Comparison of ENCODE assay signal across 1 cellular context in the genomic region with DNA sequence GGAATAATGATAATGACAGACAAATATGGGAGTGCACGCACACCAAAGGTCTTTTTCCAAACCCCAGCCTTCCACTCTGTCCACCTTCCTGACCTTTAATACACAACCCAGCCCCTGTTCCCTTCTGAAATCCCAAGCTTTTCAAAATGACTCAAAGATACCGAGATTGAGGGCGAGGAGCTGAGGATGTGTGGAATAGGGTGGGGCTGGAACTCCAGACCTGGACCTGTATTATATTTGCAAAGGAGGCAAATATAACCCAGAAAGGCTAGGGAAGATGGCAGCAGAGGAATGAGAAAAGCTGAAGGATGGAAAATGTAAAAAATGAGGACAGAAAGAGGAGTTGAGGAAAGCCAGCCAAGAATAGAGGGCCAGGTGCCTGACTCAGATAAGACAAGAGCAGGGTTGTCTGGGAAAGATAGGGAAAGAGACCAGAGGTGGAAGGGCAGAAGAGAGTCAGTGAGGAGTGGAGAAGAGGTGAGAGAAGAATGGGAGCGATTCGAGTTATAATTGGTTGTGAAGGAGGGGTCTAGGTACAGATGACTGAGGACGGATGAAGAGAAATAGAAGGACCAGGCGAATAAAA.
A peak's percentile ranks its signal among the peaks of the same experiment; 100 is the strongest.
TF ChIP-seq lines count a peak whose summit lies in the region.

No MANE protein-coding gene starts in this region.

TF ChIP-seq in K562, 482 proteins besides CTCF, POLR2A, EP300 and RAD21 (continued from another document and continues in another):
- no peak for TF ChIP-seq ZNF584 (CRISPR knock-in tag; IDR thresholded peaks at IDR 0.05; ENCODE audit: low read depth)
- TF ChIP-seq, protein P1, sequence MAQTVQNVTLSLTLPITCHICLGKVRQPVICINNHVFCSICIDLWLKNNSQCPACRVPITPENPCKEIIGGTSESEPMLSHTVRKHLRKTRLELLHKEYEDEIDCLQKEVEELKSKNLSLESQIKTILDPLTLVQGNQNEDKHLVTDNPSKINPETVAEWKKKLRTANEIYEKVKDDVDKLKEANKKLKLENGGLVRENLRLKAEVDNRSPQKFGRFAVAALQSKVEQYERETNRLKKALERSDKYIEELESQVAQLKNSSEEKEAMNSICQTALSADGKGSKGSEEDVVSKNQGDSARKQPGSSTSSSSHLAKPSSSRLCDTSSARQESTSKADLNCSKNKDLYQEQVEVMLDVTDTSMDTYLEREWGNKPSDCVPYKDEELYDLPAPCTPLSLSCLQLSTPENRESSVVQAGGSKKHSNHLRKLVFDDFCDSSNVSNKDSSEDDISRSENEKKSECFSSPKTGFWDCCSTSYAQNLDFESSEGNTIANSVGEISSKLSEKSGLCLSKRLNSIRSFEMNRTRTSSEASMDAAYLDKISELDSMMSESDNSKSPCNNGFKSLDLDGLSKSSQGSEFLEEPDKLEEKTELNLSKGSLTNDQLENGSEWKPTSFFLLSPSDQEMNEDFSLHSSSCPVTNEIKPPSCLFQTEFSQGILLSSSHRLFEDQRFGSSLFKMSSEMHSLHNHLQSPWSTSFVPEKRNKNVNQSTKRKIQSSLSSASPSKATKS (CRISPR knock-in tag; IDR thresholded peaks at IDR 0.05): no peak
- no peak for TF ChIP-seq ZBED1 (IDR thresholded peaks at IDR 0.05)
- no peak; the same call in 1 of the 2 replicates for TF ChIP-seq ESRRA (IDR thresholded peaks at IDR 0.05; ENCODE audit: borderline replicate concordance, low read depth)
- TF ChIP-seq, protein P2, sequence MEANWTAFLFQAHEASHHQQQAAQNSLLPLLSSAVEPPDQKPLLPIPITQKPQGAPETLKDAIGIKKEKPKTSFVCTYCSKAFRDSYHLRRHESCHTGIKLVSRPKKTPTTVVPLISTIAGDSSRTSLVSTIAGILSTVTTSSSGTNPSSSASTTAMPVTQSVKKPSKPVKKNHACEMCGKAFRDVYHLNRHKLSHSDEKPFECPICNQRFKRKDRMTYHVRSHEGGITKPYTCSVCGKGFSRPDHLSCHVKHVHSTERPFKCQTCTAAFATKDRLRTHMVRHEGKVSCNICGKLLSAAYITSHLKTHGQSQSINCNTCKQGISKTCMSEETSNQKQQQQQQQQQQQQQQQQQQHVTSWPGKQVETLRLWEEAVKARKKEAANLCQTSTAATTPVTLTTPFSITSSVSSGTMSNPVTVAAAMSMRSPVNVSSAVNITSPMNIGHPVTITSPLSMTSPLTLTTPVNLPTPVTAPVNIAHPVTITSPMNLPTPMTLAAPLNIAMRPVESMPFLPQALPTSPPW (CRISPR knock-in tag; IDR thresholded peaks at IDR 0.05): no peak
- no peak for TF ChIP-seq CCNT2 (IDR thresholded peaks at IDR 0.05; ENCODE audit: borderline replicate concordance, extremely low read depth, insufficient read length, low read depth, low read length)
- TF ChIP-seq SP1 (CRISPR knock-in tag; IDR thresholded peaks at IDR 0.05): peak; percentile 37
- no peak for TF ChIP-seq TCF7L2 (IDR thresholded peaks at IDR 0.05; ENCODE audit: low read depth, low read length)
- no peak for TF ChIP-seq TGIF2 (CRISPR knock-in tag; IDR thresholded peaks at IDR 0.05)
- TF ChIP-seq HNRNPH1 (optimal IDR thresholded peaks at IDR 0.05; ENCODE audit: low read depth, low read length): no peak
- TF ChIP-seq, protein P3, sequence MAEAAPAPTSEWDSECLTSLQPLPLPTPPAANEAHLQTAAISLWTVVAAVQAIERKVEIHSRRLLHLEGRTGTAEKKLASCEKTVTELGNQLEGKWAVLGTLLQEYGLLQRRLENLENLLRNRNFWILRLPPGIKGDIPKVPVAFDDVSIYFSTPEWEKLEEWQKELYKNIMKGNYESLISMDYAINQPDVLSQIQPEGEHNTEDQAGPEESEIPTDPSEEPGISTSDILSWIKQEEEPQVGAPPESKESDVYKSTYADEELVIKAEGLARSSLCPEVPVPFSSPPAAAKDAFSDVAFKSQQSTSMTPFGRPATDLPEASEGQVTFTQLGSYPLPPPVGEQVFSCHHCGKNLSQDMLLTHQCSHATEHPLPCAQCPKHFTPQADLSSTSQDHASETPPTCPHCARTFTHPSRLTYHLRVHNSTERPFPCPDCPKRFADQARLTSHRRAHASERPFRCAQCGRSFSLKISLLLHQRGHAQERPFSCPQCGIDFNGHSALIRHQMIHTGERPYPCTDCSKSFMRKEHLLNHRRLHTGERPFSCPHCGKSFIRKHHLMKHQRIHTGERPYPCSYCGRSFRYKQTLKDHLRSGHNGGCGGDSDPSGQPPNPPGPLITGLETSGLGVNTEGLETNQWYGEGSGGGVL (CRISPR knock-in tag; IDR thresholded peaks at IDR 0.05): no peak
- TF ChIP-seq BRD9 (IDR thresholded peaks at IDR 0.05; ENCODE audit: low read depth, partially characterized antibody): peak; percentile 37
- peak; percentile 89; the same call in 1 of the 2 replicates for TF ChIP-seq HLTF (IDR thresholded peaks at IDR 0.05)
- no peak for TF ChIP-seq CAMTA2 (CRISPR knock-in tag; conservative IDR thresholded peaks at IDR 0.05)
- TF ChIP-seq LCOR (CRISPR knock-in tag; IDR thresholded peaks at IDR 0.05): no peak
- TF ChIP-seq KDM4B (IDR thresholded peaks at IDR 0.05; ENCODE audit: borderline replicate concordance in 2 of 2, low read depth in 1 of 2): no peak
- TF ChIP-seq NCOR1 (IDR thresholded peaks at IDR 0.05): peak; percentile 98
- TF ChIP-seq ZNF699 (CRISPR knock-in tag; IDR thresholded peaks at IDR 0.05; ENCODE audit: insufficient replicate concordance): no peak
- no peak for TF ChIP-seq ATF7 (IDR thresholded peaks at IDR 0.05)
- TF ChIP-seq SRF (CRISPR knock-in tag; IDR thresholded peaks at IDR 0.05): no peak
- TF ChIP-seq CHD2 (IDR thresholded peaks at IDR 0.05; ENCODE audit: low read depth, low read length): no peak
- no peak for TF ChIP-seq CBFB (CRISPR knock-in tag; IDR thresholded peaks at IDR 0.05)
- TF ChIP-seq, protein P4, sequence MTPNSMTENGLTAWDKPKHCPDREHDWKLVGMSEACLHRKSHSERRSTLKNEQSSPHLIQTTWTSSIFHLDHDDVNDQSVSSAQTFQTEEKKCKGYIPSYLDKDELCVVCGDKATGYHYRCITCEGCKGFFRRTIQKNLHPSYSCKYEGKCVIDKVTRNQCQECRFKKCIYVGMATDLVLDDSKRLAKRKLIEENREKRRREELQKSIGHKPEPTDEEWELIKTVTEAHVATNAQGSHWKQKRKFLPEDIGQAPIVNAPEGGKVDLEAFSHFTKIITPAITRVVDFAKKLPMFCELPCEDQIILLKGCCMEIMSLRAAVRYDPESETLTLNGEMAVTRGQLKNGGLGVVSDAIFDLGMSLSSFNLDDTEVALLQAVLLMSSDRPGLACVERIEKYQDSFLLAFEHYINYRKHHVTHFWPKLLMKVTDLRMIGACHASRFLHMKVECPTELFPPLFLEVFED (CRISPR knock-in tag; conservative IDR thresholded peaks at IDR 0.05): peak; percentile 71
- TF ChIP-seq L3MBTL2 (IDR thresholded peaks at IDR 0.05): peak; percentile 42; the same call in 1 of the 2 replicates
- no peak for TF ChIP-seq MCM7 (IDR thresholded peaks at IDR 0.05)
- TF ChIP-seq ZNF431 (CRISPR knock-in tag; IDR thresholded peaks at IDR 0.05): no peak
- TF ChIP-seq, protein P5, sequence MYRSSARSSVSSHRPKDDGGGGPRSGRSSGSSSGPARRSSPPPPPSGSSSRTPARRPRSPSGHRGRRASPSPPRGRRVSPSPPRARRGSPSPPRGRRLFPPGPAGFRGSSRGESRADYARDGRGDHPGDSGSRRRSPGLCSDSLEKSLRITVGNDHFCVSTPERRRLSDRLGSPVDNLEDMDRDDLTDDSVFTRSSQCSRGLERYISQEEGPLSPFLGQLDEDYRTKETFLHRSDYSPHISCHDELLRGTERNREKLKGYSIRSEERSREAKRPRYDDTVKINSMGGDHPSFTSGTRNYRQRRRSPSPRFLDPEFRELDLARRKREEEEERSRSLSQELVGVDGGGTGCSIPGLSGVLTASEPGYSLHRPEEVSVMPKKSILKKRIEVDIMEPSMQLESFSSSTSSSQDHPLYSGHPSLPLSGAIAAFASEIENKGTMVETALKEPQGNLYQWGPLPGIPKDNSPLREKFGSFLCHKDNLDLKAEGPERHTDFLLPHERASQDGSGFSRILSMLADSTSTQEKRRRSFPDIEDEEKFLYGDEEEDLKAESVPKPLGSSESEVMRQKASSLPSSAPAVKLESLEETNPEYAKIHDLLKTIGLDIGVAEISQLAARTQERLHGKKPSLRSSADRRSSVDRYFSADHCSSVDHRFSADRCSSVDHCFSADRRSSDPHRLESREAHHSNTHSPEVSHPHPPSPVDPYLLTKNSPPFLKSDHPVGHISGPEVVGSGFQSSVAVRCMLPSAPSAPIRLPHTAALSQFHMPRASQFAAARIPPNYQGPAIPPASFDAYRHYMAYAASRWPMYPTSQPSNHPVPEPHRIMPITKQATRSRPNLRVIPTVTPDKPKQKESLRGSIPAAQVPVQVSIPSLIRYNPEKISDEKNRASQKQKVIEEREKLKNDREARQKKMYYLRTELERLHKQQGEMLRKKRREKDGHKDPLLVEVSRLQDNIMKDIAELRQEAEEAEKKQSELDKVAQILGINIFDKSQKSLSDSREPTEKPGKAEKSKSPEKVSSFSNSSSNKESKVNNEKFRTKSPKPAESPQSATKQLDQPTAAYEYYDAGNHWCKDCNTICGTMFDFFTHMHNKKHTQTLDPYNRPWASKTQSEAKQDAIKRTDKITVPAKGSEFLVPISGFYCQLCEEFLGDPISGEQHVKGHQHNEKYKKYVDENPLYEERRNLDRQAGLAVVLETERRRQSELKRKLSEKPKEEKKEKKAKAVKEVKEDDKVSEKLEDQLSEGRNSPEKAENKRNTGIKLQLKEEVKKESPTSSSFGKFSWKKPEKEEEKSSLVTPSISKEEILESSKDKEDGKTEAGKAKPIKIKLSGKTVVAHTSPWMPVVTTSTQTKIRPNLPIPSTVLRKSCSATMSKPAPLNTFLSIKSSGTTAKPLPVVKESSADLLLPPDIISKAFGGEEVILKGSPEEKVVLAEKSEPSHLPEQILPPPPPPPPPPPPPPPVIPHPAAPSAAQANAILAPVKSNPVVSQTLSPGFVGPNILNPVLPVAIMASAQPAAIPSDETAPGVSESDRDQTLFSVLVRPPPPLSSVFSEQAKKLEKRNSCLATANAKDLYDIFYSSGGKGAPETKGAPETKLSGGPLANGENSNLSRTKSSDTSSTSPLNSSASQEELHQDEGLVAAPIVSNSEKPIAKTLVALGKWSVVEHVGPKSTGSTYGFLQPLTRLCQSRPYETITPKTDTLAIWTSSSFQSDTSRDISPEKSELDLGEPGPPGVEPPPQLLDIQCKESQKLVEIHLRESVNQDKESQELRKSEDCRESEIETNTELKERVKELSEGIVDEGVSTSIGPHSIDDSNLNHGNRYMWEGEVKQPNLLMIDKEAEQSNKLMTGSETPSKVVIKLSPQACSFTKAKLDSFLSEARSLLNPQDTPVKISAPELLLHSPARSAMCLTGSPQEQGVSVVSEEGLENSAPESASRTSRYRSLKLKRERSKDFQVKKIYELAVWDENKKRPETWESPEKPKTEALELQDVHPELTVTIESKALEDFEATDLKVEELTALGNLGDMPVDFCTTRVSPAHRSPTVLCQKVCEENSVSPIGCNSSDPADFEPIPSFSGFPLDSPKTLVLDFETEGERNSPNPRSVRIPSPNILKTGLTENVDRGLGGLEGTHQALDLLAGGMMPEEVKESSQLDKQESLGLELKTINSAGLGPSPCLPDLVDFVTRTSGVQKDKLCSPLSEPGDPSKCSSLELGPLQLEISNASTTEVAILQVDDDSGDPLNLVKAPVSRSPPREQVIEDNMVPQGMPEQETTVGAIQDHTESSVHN (IDR thresholded peaks at IDR 0.05; ENCODE audit: borderline replicate concordance in 1 of 2, low read depth in 1 of 2): 0 out of 4 replicates have a peak, but pooled peaks of 1 of the 2 experiments have one; percentile 16
- TF ChIP-seq CCAR2 (IDR thresholded peaks at IDR 0.05; ENCODE audit: low read depth, low read length): no peak
- TF ChIP-seq, protein P6, sequence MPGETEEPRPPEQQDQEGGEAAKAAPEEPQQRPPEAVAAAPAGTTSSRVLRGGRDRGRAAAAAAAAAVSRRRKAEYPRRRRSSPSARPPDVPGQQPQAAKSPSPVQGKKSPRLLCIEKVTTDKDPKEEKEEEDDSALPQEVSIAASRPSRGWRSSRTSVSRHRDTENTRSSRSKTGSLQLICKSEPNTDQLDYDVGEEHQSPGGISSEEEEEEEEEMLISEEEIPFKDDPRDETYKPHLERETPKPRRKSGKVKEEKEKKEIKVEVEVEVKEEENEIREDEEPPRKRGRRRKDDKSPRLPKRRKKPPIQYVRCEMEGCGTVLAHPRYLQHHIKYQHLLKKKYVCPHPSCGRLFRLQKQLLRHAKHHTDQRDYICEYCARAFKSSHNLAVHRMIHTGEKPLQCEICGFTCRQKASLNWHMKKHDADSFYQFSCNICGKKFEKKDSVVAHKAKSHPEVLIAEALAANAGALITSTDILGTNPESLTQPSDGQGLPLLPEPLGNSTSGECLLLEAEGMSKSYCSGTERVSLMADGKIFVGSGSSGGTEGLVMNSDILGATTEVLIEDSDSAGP (CRISPR knock-in tag; IDR thresholded peaks at IDR 0.05): no peak
- TF ChIP-seq, protein P7, sequence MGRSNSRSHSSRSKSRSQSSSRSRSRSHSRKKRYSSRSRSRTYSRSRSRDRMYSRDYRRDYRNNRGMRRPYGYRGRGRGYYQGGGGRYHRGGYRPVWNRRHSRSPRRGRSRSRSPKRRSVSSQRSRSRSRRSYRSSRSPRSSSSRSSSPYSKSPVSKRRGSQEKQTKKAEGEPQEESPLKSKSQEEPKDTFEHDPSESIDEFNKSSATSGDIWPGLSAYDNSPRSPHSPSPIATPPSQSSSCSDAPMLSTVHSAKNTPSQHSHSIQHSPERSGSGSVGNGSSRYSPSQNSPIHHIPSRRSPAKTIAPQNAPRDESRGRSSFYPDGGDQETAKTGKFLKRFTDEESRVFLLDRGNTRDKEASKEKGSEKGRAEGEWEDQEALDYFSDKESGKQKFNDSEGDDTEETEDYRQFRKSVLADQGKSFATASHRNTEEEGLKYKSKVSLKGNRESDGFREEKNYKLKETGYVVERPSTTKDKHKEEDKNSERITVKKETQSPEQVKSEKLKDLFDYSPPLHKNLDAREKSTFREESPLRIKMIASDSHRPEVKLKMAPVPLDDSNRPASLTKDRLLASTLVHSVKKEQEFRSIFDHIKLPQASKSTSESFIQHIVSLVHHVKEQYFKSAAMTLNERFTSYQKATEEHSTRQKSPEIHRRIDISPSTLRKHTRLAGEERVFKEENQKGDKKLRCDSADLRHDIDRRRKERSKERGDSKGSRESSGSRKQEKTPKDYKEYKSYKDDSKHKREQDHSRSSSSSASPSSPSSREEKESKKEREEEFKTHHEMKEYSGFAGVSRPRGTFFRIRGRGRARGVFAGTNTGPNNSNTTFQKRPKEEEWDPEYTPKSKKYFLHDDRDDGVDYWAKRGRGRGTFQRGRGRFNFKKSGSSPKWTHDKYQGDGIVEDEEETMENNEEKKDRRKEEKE (IDR thresholded peaks at IDR 0.05; ENCODE audit: borderline replicate concordance in 1 of 2, control insufficient read depth in 1 of 2, low read depth in 2 of 2, low read length in 1 of 2): no peak
- TF ChIP-seq, protein P8, sequence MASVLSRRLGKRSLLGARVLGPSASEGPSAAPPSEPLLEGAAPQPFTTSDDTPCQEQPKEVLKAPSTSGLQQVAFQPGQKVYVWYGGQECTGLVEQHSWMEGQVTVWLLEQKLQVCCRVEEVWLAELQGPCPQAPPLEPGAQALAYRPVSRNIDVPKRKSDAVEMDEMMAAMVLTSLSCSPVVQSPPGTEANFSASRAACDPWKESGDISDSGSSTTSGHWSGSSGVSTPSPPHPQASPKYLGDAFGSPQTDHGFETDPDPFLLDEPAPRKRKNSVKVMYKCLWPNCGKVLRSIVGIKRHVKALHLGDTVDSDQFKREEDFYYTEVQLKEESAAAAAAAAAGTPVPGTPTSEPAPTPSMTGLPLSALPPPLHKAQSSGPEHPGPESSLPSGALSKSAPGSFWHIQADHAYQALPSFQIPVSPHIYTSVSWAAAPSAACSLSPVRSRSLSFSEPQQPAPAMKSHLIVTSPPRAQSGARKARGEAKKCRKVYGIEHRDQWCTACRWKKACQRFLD (CRISPR knock-in tag; IDR thresholded peaks at IDR 0.05): no peak
- TF ChIP-seq POLR2G (IDR thresholded peaks at IDR 0.05; ENCODE audit: low read depth, low read length): no peak
- no peak for TF ChIP-seq ESRRB (CRISPR knock-in tag; IDR thresholded peaks at IDR 0.05; ENCODE audit: borderline replicate concordance)
- TF ChIP-seq RBM39 (optimal IDR thresholded peaks at IDR 0.05; ENCODE audit: low read depth, low read length): no peak
- TF ChIP-seq HIVEP1 (CRISPR knock-in tag; IDR thresholded peaks at IDR 0.05): no peak
- no peak for TF ChIP-seq ZNF140 (CRISPR knock-in tag; IDR thresholded peaks at IDR 0.05)
- no peak for TF ChIP-seq ZNF143 (CRISPR knock-in tag; IDR thresholded peaks at IDR 0.05)
